29 cellular contexts compared by ENCODE assay signal in genomic region chr4:163172666-163173065, GRCh38.
"Had no signal": no experiment of that assay in that cellular context is flagged by ENCODE, and none has a peak within 500 bp of the region (broad histone marks: within the 10 kb centered on the region; RNA-seq: fewer than 3 reads in every experiment).

No MANE protein-coding gene starts in this region.

- H3K9me3 Mint-ChIP-seq: activated T-helper 1 cell treated with anti-CD3 and anti-CD28 coated beads, Interleukin-12 subunit alpha, Interleukin-12 subunit beta, Interleukin-2, Interleukin-4 antibody, amounts not matched to agents 30 ng/mL and 10 ng/mL and 1 ng/mL, durations not matched to agents 14 hours and 24 hours and 36 hours; stimulated activated memory B cell treated with anti-CD40 and anti-IgM and Interleukin-4, amounts not matched to agents 10 μg/mL and 1 μg/mL and 100 μg/mL, for 72 hours; stimulated activated naive CD8-positive, alpha-beta T cell treated with anti-CD3 and anti-CD28 coated beads, Interleukin-15, amount 100 ng/mL, for 72 hours; T-helper 1 cell treated with Interleukin-12 subunit alpha and Interleukin-12 subunit beta and Interleukin-4 antibody, amounts not matched to agents 30 μg/mL and 1 μg/mL, for 36 hours had no signal

- H3K27ac Mint-ChIP-seq: activated T-helper 1 cell treated with anti-CD3 and anti-CD28 coated beads, Interleukin-12 subunit alpha, Interleukin-12 subunit beta, Interleukin-2, Interleukin-4 antibody, amounts not matched to agents 30 ng/mL and 10 ng/mL and 1 ng/mL, durations not matched to agents 14 hours and 24 hours and 36 hours; stimulated activated memory B cell treated with anti-CD40 and anti-IgM and Interleukin-4, amounts not matched to agents 10 μg/mL and 1 μg/mL and 100 μg/mL, for 72 hours; stimulated activated naive CD8-positive, alpha-beta T cell treated with anti-CD3 and anti-CD28 coated beads, Interleukin-15, amount 100 ng/mL, for 72 hours; T-helper 1 cell treated with Interleukin-12 subunit alpha and Interleukin-12 subunit beta and Interleukin-4 antibody, amounts not matched to agents 30 μg/mL and 1 μg/mL, for 36 hours had no signal

- ATAC-seq: activated CD4-positive, CD25-positive, alpha-beta regulatory T cell treated with anti-CD3 and anti-CD28 coated beads, Interleukin-2, amount 50 U/mL, for 24 hours; body of pancreas; left ventricle myocardium superior; naive thymus-derived CD4-positive, alpha-beta T cell; stimulated activated memory B cell treated with anti-CD40 and anti-IgM and Interleukin-4, amounts not matched to agents 10 μg/mL and 1 μg/mL and 100 μg/mL, for 72 hours; stimulated activated naive CD8-positive, alpha-beta T cell treated with anti-CD3 and anti-CD28 coated beads, Interleukin-15, amount 100 ng/mL, for 72 hours; upper lobe of right lung had no signal

- H3K36me3 ChIP-seq: neutrophil, sigmoid colon, thyroid gland, upper lobe of right lung had no signal

- H3K4me3 Mint-ChIP-seq: activated T-helper 1 cell treated with anti-CD3 and anti-CD28 coated beads, Interleukin-12 subunit alpha, Interleukin-12 subunit beta, Interleukin-2, Interleukin-4 antibody, amounts not matched to agents 30 ng/mL and 10 ng/mL and 1 ng/mL, durations not matched to agents 14 hours and 24 hours and 36 hours; naive thymus-derived CD4-positive, alpha-beta T cell; stimulated activated memory B cell treated with anti-CD40 and anti-IgM and Interleukin-4, amounts not matched to agents 10 μg/mL and 1 μg/mL and 100 μg/mL, for 72 hours; stimulated activated naive CD8-positive, alpha-beta T cell treated with anti-CD3 and anti-CD28 coated beads, Interleukin-15, amount 100 ng/mL, for 72 hours; T-helper 1 cell treated with Interleukin-12 subunit alpha and Interleukin-12 subunit beta and Interleukin-4 antibody, amounts not matched to agents 30 μg/mL and 1 μg/mL, for 36 hours had no signal

- H3K4me1 ChIP-seq: body of pancreas, sigmoid colon, thyroid gland, upper lobe of right lung had no signal

- H3K9me3 ChIP-seq: body of pancreas, neutrophil, sigmoid colon, thyroid gland, upper lobe of right lung had no signal

- H3K4me1 Mint-ChIP-seq: stimulated activated memory B cell treated with anti-CD40 and anti-IgM and Interleukin-4, amounts not matched to agents 10 μg/mL and 1 μg/mL and 100 μg/mL, for 72 hours had no signal

- H3K36me3 Mint-ChIP-seq: naive thymus-derived CD4-positive, alpha-beta T cell; stimulated activated memory B cell treated with anti-CD40 and anti-IgM and Interleukin-4, amounts not matched to agents 10 μg/mL and 1 μg/mL and 100 μg/mL, for 72 hours had no signal

- H3K27me3 Mint-ChIP-seq: stimulated activated naive CD8-positive, alpha-beta T cell treated with anti-CD3 and anti-CD28 coated beads, Interleukin-15, amount 100 ng/mL, for 72 hours had no signal

- H3K27me3 ChIP-seq: body of pancreas, thyroid gland had no signal

- H3K4me3 ChIP-seq: body of pancreas, coronary artery, dorsolateral prefrontal cortex, sigmoid colon, thyroid gland, upper lobe of right lung had no signal

- H3K27ac ChIP-seq: body of pancreas, coronary artery, dorsolateral prefrontal cortex, neutrophil, sigmoid colon, thyroid gland, upper lobe of right lung, VCaP had no signal

- DNase-seq: activated CD4-positive, alpha-beta T cell treated with anti-CD3 and anti-CD28 coated beads for 48 hours; activated CD4-positive, alpha-beta T cell treated with anti-CD3 and anti-CD28 coated beads, Interleukin-2, amount 50 U/mL, for 48 hours; activated CD8-positive, alpha-beta memory T cell treated with anti-CD3 and anti-CD28 coated beads for 24 hours; activated gamma-delta T cell treated with Interleukin-2 at 50 U/mL for 16 hours; activated naive CD4-positive, alpha-beta T cell treated with anti-CD3 and anti-CD28 coated beads, Interleukin-2, amount 50 U/mL, for 16 hours; anterior cingulate cortex; body of pancreas; dorsolateral prefrontal cortex; effector memory CD4-positive, alpha-beta T cell; left ventricle myocardium superior; midbrain; naive thymus-derived CD4-positive, alpha-beta T cell; sigmoid colon; small intestine; stimulated activated CD4-positive, alpha-beta T cell treated with anti-CD3 and anti-CD28 coated beads, Interleukin-4, amount 100 ng/mL, for 4 hours; stimulated activated CD8-positive, alpha-beta memory T cell treated with anti-CD3 and anti-CD28 coated beads, Interleukin-4, amount 100 ng/mL, for 48 hours; stimulated activated naive CD8-positive, alpha-beta T cell treated with anti-CD3 and anti-CD28 coated beads, Interleukin-15, amount 100 ng/mL, for 72 hours; substantia nigra; SW 1271; T-helper 9 cell; thyroid gland; upper lobe of right lung had no signal
